Comparison of ENCODE assay signal across 18 cellular contexts in the genomic region with DNA sequence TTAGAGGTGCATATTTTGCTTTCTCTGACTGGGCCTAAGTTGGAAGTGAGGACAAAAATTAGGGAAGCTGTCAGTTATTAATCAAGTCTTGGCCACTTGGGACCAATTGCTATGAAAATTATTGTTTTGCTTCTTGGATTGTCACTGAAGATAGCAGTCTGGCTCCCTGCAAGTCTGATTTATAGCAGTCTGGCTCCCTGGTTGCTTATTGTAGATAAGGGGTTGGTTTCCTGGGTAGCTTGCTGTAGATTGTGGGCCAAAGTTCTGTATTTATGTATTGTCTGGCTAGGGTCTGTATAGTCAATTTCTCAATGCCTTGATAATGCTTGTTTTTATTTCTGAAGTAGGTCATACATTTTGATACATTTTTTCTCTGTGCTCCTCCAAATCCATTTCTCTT. TPM values are rescaled to one million over a fixed set of nuclear protein-coding genes. Genes with fewer than 3 reads are reported as not detected.
"Had no signal": no experiment of that assay in that cellular context is flagged by ENCODE, and none has a peak within 500 bp of the region (broad histone marks: within the 10 kb centered on the region; RNA-seq: fewer than 3 reads in every experiment).

No MANE protein-coding gene starts in this region.

- H3K9ac ChIP-seq: SK-N-SH had no signal

- H3K4me2 ChIP-seq: SK-N-SH had no signal

- H3K9me2 ChIP-seq: SK-N-SH had no signal

- DNase-seq: MV-4-11, NCI-H1048, NCI-H1105, NCI-H1436 treated with DMSO at 0.1 percent for 48 hours, NCI-H1694, NCI-H187 treated with DMSO at 0.1 percent for 48 hours, NCI-H226, NCI-H446, NCI-H510A, NCI-H524 treated with DMSO at 0.1 percent for 48 hours, NCI-H82, PC-3, SHP77, SK-N-SH, SW 1271, T-cell had no signal

- ATAC-seq: Panc1, PC-3, T-cell had no signal

- H3K27ac ChIP-seq: RWPE1 had no signal

- H3K9me3 ChIP-seq: SK-N-SH had no signal

RNA-seq across cellular contexts. Expression of a gene that starts 13.3 kb away (rescaled TPM):
- polyA plus RNA-seq: SK-N-SH had no signal

RNA-seq across cellular contexts. Expression of a gene that starts 45.2 kb away (rescaled TPM):
- polyA plus RNA-seq: SK-N-SH had no signal
